Comparison of ENCODE assay signal across 1 cellular context in genomic region chr9:93235278-93235960, GRCh38.
TF ChIP-seq lines count a peak whose summit lies in the region.

No MANE protein-coding gene starts in this region.

TF ChIP-seq in HepG2, 621 proteins besides CTCF, POLR2A, EP300 and RAD21:
- TF ChIP-seq DBP (CRISPR knock-in tag; IDR thresholded peaks at IDR 0.05; ENCODE audit: not compliant biosample characterization) (no peak), CHD4 (IDR thresholded peaks at IDR 0.05; ENCODE audit: borderline replicate concordance, low read length) (no peak), PREB (CRISPR knock-in tag; IDR thresholded peaks at IDR 0.05) (no peak), GABPB1 (CRISPR knock-in tag; IDR thresholded peaks at IDR 0.05) (no peak), MIER3 (CRISPR knock-in tag; IDR thresholded peaks at IDR 0.05; ENCODE audit: borderline replicate concordance) (no peak), KLF13 (CRISPR knock-in tag; IDR thresholded peaks at IDR 0.05) (no peak), KLF11 (CRISPR knock-in tag; IDR thresholded peaks at IDR 0.05) (no peak), ZNF639 (CRISPR knock-in tag; conservative IDR thresholded peaks at IDR 0.05) (no peak), ZNF570 (CRISPR knock-in tag; IDR thresholded peaks at IDR 0.05; ENCODE audit: borderline replicate concordance) (no peak), HIC2 (CRISPR knock-in tag; IDR thresholded peaks at IDR 0.05; ENCODE audit: low read depth) (no peak), ZNF3 (CRISPR knock-in tag; IDR thresholded peaks at IDR 0.05) (no peak), NCOA5 (CRISPR knock-in tag; IDR thresholded peaks at IDR 0.05) (no peak), ZNF383 (CRISPR knock-in tag; IDR thresholded peaks at IDR 0.05; ENCODE audit: borderline replicate concordance) (no peak)
